In the genomic region with DNA sequence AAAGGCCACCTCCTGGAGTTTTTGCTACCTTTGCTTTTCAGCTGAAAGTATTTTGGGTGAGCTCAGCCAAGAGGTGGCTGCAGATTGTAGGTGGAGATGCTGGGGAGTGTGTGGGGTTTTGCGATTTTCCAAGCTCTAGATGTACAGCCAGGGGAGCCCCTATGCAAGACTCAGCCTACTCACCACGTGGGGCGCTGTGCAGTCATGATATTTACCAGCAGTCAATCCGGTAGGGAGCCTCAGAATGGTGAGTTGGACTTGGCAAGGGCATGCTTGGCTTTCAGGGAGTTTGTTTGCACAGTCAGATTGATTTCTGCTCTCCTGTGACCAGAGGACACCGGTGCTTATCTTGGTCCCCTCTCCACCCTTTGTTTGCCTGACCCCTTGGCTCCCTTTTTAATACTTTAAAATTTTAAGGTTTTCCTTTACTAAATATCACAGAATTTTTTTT, we compare ENCODE assay signal across 8 cellular contexts.
DNase-seq lines count a peak whose midpoint lies in the region; ATAC-seq and TF ChIP-seq lines count a peak whose summit lies in the region.

No MANE protein-coding gene starts in this region.

- peak; percentile 89 for ATAC-seq in GM18519 (IDR thresholded peaks at IDR 0.05; ENCODE audit: low FRiP score, unreplicated experiment)
- peak; percentile 47 for ATAC-seq in foreskin keratinocyte

- peaks cover 13% of the 10 kb centered on the region for H3K4me1 ChIP-seq in foreskin keratinocyte

- no peak overlapping the region for H3K27ac ChIP-seq in foreskin keratinocyte

- DNase-seq in AML-193 (lab: John Stamatoyannopoulos, UW) (peak; percentile 3 to 20), NCI-H2029 treated with DMSO at 0.1 percent for 48 hours (lab: John Stamatoyannopoulos, UW) (peak; percentile 79), foreskin keratinocyte (peak in 1 of 2 donors; percentile 30), middle frontal gyrus (ENCODE audit: extremely low spot score, low spot score) (no peak), activated gamma-delta T cell treated with Interleukin-2 at 50 U/mL for 16 hours (no peak)
- peak; percentile 30 for DNase-seq in activated CD4-positive, CD25-positive, alpha-beta regulatory T cell treated with anti-CD3 and anti-CD28 coated beads, Interleukin-2, amount 50 U/mL, for 16 hours (ENCODE audit: low read depth, low spot score)
- peak; percentile 34 for DNase-seq in stimulated activated CD4-positive, alpha-beta T cell treated with anti-CD3 and anti-CD28 coated beads, Interleukin-1b, Interleukin-23, amount 100 ng/mL, for 48 hours

- peak; percentile 58 for TF ChIP-seq CTCF in foreskin keratinocyte (conservative IDR thresholded peaks at IDR 0.05)

- H3K27me3 ChIP-seq in foreskin keratinocyte: no peaks in the 10 kb centered on the region

Comparison
In these comparisons a context has a peak if more than half of its experiments do, and no peak if none do; other contexts are left out.
1. DNase-seq: peak in AML-193 (2 of 2), NCI-H2029 treated with DMSO at 0.1 percent for 48 hours (single experiment), activated CD4-positive, CD25-positive, alpha-beta regulatory T cell treated with anti-CD3 and anti-CD28 coated beads, Interleukin-2, amount 50 U/mL, for 16 hours (single experiment) and stimulated activated CD4-positive, alpha-beta T cell treated with anti-CD3 and anti-CD28 coated beads, Interleukin-1b, Interleukin-23, amount 100 ng/mL, for 48 hours (single experiment); none in middle frontal gyrus (single experiment) and activated gamma-delta T cell treated with Interleukin-2 at 50 U/mL for 16 hours (single experiment).